34 cellular contexts compared by ENCODE assay signal in genomic region chr12:49923035-49923644, GRCh38. TPM values are rescaled to one million over a fixed set of nuclear protein-coding genes. Genes with fewer than 3 reads are reported as not detected.
A peak's percentile ranks its signal among the peaks of the same experiment; 100 is the strongest.
DNase-seq lines count a peak whose midpoint lies in the region; ATAC-seq and TF ChIP-seq lines count a peak whose summit lies in the region.
"Had no signal": no experiment of that assay in that cellular context is flagged by ENCODE, and none has a peak within 500 bp of the region (broad histone marks: within the 10 kb centered on the region; RNA-seq: fewer than 3 reads in every experiment).

No MANE protein-coding gene starts in this region.

- no peaks in the 10 kb centered on the region for H3K4me1 Mint-ChIP-seq in activated T-cell treated with anti-CD3 and anti-CD28 coated beads, Interleukin-2, amount 50 U/mL, for 72 hours (ENCODE audit: low read depth)
- H3K4me1 Mint-ChIP-seq: activated CD4-positive, alpha-beta T cell treated with anti-CD3 and anti-CD28 coated beads, Interleukin-2, amount 10 ng/mL, durations not matched to agents 24 days and 14 days; immature natural killer cell had no signal

- peaks cover 0 to 8% of the 10 kb centered on the region in 2 donors for H3K4me1 ChIP-seq in left lung
- H3K4me1 ChIP-seq: Caco-2, psoas muscle had no signal

- no peak overlapping the region for H3K4me3 Mint-ChIP-seq in activated T-cell treated with anti-CD3 and anti-CD28 coated beads, Interleukin-2, amount 50 U/mL, for 72 hours
- H3K4me3 Mint-ChIP-seq: activated CD4-positive, alpha-beta T cell treated with anti-CD3 and anti-CD28 coated beads, Interleukin-2, amount 10 ng/mL, durations not matched to agents 24 days and 14 days; activated T-cell treated with anti-CD3 and anti-CD28 coated beads, Interleukin-2, amount 50 U/mL, for 4 hours; immature natural killer cell; nephron had no signal

- no peaks in the 10 kb centered on the region for H3K9me3 Mint-ChIP-seq in activated T-cell treated with anti-CD3 and anti-CD28 coated beads, Interleukin-2, amount 50 U/mL, for 72 hours
- H3K9me3 Mint-ChIP-seq: activated CD4-positive, alpha-beta T cell treated with anti-CD3 and anti-CD28 coated beads, Interleukin-2, amount 10 ng/mL, durations not matched to agents 24 days and 14 days; activated T-cell treated with anti-CD3 and anti-CD28 coated beads, Interleukin-2, amount 50 U/mL, for 4 hours; immature natural killer cell; nephron had no signal

- H3K27me3 Mint-ChIP-seq in activated T-cell treated with anti-CD3 and anti-CD28 coated beads, Interleukin-2, amount 50 U/mL, for 72 hours (ENCODE audit: low read depth), result no peaks in the 10 kb centered on the region

- ATAC-seq in left lung (peak; percentile 17), sciatic nerve (peak; percentile 65)
- ATAC-seq in activated T-cell treated with anti-CD3 and anti-CD28 coated beads, Interleukin-2, amount 50 U/mL, for 72 hours (replicated peaks in 1 of 2), result no peak
- ATAC-seq: activated T-cell treated with anti-CD3 and anti-CD28 coated beads, Interleukin-2, amount 50 U/mL, for 4 hours; lower lobe of right lung; Panc1 had no signal

- no peak overlapping the region for H3K4me3 ChIP-seq in coronary artery
- no peak overlapping the region for H3K4me3 ChIP-seq in fibroblast of the aortic adventitia (ENCODE audit: low read depth, low read length)
- H3K4me3 ChIP-seq in left lung, result no peak overlapping the region
- no peak overlapping the region for H3K4me3 ChIP-seq in foreskin fibroblast (ENCODE audit: low read depth in 1 of 2, low read length in 2 of 2)
- H3K4me3 ChIP-seq: BLaER1 treated with 17β-estradiol and CSF1 and Interleukin-3, amounts not matched to agents 10 nM and 100 nM; lower lobe of right lung; mucosa of descending colon; psoas muscle; stomach had no signal

- H3K27me3 ChIP-seq in left lung, result no peaks in the 10 kb centered on the region
- H3K27me3 ChIP-seq: BLaER1 treated with 17β-estradiol and CSF1 and Interleukin-3, amounts not matched to agents 10 nM and 100 nM; stomach had no signal

- TF ChIP-seq CTCF in coronary artery (IDR thresholded peaks at IDR 0.05) (no peak), fibroblast of the aortic adventitia (IDR thresholded peaks at IDR 0.05; ENCODE audit: insufficient read depth, low read length) (no peak), left lung (IDR thresholded peaks at IDR 0.05) (no peak), foreskin fibroblast (IDR thresholded peaks at IDR 0.05; ENCODE audit: low read depth, low read length) (no peak)

- H3K36me3 Mint-ChIP-seq in activated T-cell treated with anti-CD3 and anti-CD28 coated beads, Interleukin-2, amount 50 U/mL, for 72 hours (ENCODE audit: insufficient read depth in 2 of 2), result no peaks in the 10 kb centered on the region
- H3K36me3 Mint-ChIP-seq: immature natural killer cell had no signal

- H3K27ac Mint-ChIP-seq in activated T-cell treated with anti-CD3 and anti-CD28 coated beads, Interleukin-2, amount 50 U/mL, for 72 hours, result no peak overlapping the region
- H3K27ac Mint-ChIP-seq: activated CD4-positive, alpha-beta T cell treated with anti-CD3 and anti-CD28 coated beads, Interleukin-2, amount 10 ng/mL, durations not matched to agents 24 days and 14 days; immature natural killer cell; nephron had no signal

- H3K27ac ChIP-seq in coronary artery, result peak overlapping the region in 1 of 2 donors; percentile 64
- no peak overlapping the region for H3K27ac ChIP-seq in left lung
- H3K27ac ChIP-seq: lower lobe of right lung, psoas muscle, VCaP had no signal

- DNase-seq in coronary artery (ENCODE audit: low spot score) (peak; percentile 75), fibroblast of the aortic adventitia (ENCODE audit: low read depth) (peak; percentile 12), left lung (peak in 1 of 2 donors; percentile 50), sciatic nerve (ENCODE audit: low spot score) (no peak), foreskin fibroblast (no peak), OCI-M2 (lab: John Stamatoyannopoulos, UW; ENCODE audit: unreplicated experiment) (no peak)
- DNase-seq in activated T-cell treated with anti-CD3 and anti-CD28 coated beads, Interleukin-2, amount 50 U/mL, for 72 hours, result no peak
- DNase-seq: activated CD4-positive, alpha-beta T cell treated with anti-CD3 and anti-CD28 coated beads, Interleukin-2, amount 10 ng/mL, durations not matched to agents 24 days and 14 days; activated naive CD4-positive, alpha-beta T cell treated with Interleukin-2 at 50 U/mL for 16 hours; activated T-cell treated with anti-CD3 and anti-CD28 coated beads, Interleukin-2, amount 50 U/mL, for 4 hours; amniotic stem cell; Caco-2; DND-41; effector memory CD4-positive, alpha-beta T cell; erythroblast; hypothalamus; immature natural killer cell; lower lobe of right lung; mucosa of descending colon; NCI-H1105 treated with DMSO at 0.1 percent for 48 hours; NCI-H1930; NCI-H526 treated with DMSO at 0.1 percent for 48 hours; SIG-M5; stimulated activated CD8-positive, alpha-beta memory T cell treated with anti-CD3 and anti-CD28 coated beads, Interleukin-4, amount 100 ng/mL, for 48 hours; stomach; trophoblast cell had no signal

- H3K9me3 ChIP-seq in left lung, result no peaks in the 10 kb centered on the region
- H3K9me3 ChIP-seq: BLaER1 treated with 17β-estradiol and CSF1 and Interleukin-3, amounts not matched to agents 10 nM and 100 nM; Caco-2; lower lobe of right lung; mucosa of descending colon; psoas muscle; stomach had no signal

- intact Hi-C loops in left lung (cut with DNase I), result no loop called here
- intact Hi-C loops in sciatic nerve (cut with DNase I), result no loop called here

- H3K36me3 ChIP-seq in left lung, result no peaks in the 10 kb centered on the region
- H3K36me3 ChIP-seq: BLaER1 treated with 17β-estradiol and CSF1 and Interleukin-3, amounts not matched to agents 10 nM and 100 nM; lower lobe of right lung; stomach had no signal

RNA-seq across cellular contexts. Expression of gene FAIM2, which starts 19.4 kb away (rescaled TPM):
- 12.9 and 13.8 TPM in 2 replicates for total RNA-seq in fibroblast of the aortic adventitia (ENCODE audit: low replicate concordance)
- 1 to 10 TPM; 1.7 to 1.8 TPM for total RNA-seq in left lung
- total RNA-seq in sciatic nerve, result 107 TPM
- total RNA-seq in activated T-cell treated with anti-CD3 and anti-CD28 coated beads, Interleukin-2, amount 50 U/mL, for 72 hours, result under 1 TPM; 0.39 to 0.67 TPM
- total RNA-seq: MCF 10A had no signal

RNA-seq across cellular contexts. Expression of gene AQP2, which starts 27.4 kb away (rescaled TPM):
- not detected in 2 replicates for total RNA-seq in fibroblast of the aortic adventitia (ENCODE audit: low replicate concordance)
- total RNA-seq in left lung, result under 1 TPM in 1 of 2 donors, not detected in 1; 0.42 TPM
- not detected for total RNA-seq in sciatic nerve
- not detected for total RNA-seq in activated T-cell treated with anti-CD3 and anti-CD28 coated beads, Interleukin-2, amount 50 U/mL, for 72 hours
- total RNA-seq: activated CD4-positive, alpha-beta T cell treated with anti-CD3 and anti-CD28 coated beads, Interleukin-2, amount 10 ng/mL, durations not matched to agents 24 days and 14 days; activated T-cell treated with anti-CD3 and anti-CD28 coated beads, Interleukin-2, amount 50 U/mL, for 4 hours; Caco-2; frontal cortex; lower lobe of right lung; MCF 10A; mucosa of descending colon; psoas muscle; skeletal muscle tissue had no signal

RNA-seq across cellular contexts. Expression of gene AQP5, which starts 38.5 kb away (rescaled TPM):
- total RNA-seq in fibroblast of the aortic adventitia (ENCODE audit: low replicate concordance), result 0.72 and 2.4 TPM in 2 replicates
- 1 to 10 TPM; 7.2 to 7.7 TPM for total RNA-seq in left lung
- total RNA-seq in sciatic nerve, result 0.71 TPM
- not detected for total RNA-seq in activated T-cell treated with anti-CD3 and anti-CD28 coated beads, Interleukin-2, amount 50 U/mL, for 72 hours
- total RNA-seq: activated CD4-positive, alpha-beta T cell treated with anti-CD3 and anti-CD28 coated beads, Interleukin-2, amount 10 ng/mL, durations not matched to agents 24 days and 14 days; activated T-cell treated with anti-CD3 and anti-CD28 coated beads, Interleukin-2, amount 50 U/mL, for 4 hours; Caco-2; MCF 10A; mucosa of descending colon; psoas muscle had no signal

RNA-seq across cellular contexts. Expression of gene AQP6, which starts 49.6 kb away (rescaled TPM):
- total RNA-seq in fibroblast of the aortic adventitia (ENCODE audit: low replicate concordance) (0.09 TPM in 1 of 2 replicates, not detected in the other), left lung (under 1 TPM in 1 of 2 donors, not detected in 1; 0.09 TPM), sciatic nerve (0.27 TPM)
- not detected for total RNA-seq in activated T-cell treated with anti-CD3 and anti-CD28 coated beads, Interleukin-2, amount 50 U/mL, for 72 hours
- total RNA-seq: activated CD4-positive, alpha-beta T cell treated with anti-CD3 and anti-CD28 coated beads, Interleukin-2, amount 10 ng/mL, durations not matched to agents 24 days and 14 days; activated T-cell treated with anti-CD3 and anti-CD28 coated beads, Interleukin-2, amount 50 U/mL, for 4 hours; Caco-2; frontal cortex; MCF 10A; psoas muscle had no signal

Comparison
In these comparisons a context has a peak if more than half of its experiments do, and no peak if none do; other contexts are left out.
1. DNase-seq: peak in coronary artery (single experiment) and fibroblast of the aortic adventitia (single experiment); none in sciatic nerve (single experiment), activated T-cell treated with anti-CD3 and anti-CD28 coated beads, Interleukin-2, amount 50 U/mL, for 72 hours (0 of 2), foreskin fibroblast (0 of 2) and OCI-M2 (single experiment).
2. ATAC-seq: peak in left lung (single experiment) and sciatic nerve (single experiment); none in activated T-cell treated with anti-CD3 and anti-CD28 coated beads, Interleukin-2, amount 50 U/mL, for 72 hours (0 of 2).